Comparison of ENCODE assay signal across 8 cellular contexts in genomic region chr18:35581555-35582309, GRCh38. TPM values are rescaled to one million over a fixed set of nuclear protein-coding genes. Genes with fewer than 3 reads are reported as not detected.
DNase-seq lines count a peak whose midpoint lies in the region; ATAC-seq, FAIRE-seq and TF ChIP-seq lines count a peak whose summit lies in the region.

GALNT1 (plus strand) TSS chr18:35581740; CDS start chr18:35654663, 72,923 bp downstream.

- H3K4me2 ChIP-seq in IMR-90 (ENCODE audit: low read depth, low read length), result peak within 1 kb of the TSS; percentile 97

- CTCF ChIA-PET in IMR-90 (lab: Yijun Ruan, JAX), result no interaction called here
- CTCF ChIA-PET in activated CD8-positive, alpha-beta memory T cell treated with anti-CD3 and anti-CD28 coated beads for 36 hours (lab: Charles Lee), result interaction anchor here (0.6 kb wide), 1 partner anchor 30 kb away, joined by 3 read pairs; no protein-coding TSS in a partner anchor

- H3K27me3 ChIP-seq in IMR-90 (ENCODE audit: control insufficient read depth, insufficient read depth, low read length) (no peaks in the 10 kb centered on the region), esophagus (ENCODE audit: control insufficient read depth in 1 of 2, insufficient read depth in 2 of 2, low read length in 2 of 2) (no peaks in the 10 kb centered on the region), upper lobe of left lung (no peaks in the 10 kb centered on the region)

- no peak for TF ChIP-seq RAD21 in IMR-90 (IDR thresholded peaks at IDR 0.05; ENCODE audit: low read length)

- FAIRE-seq in RCC 7860 (lab: Jason Lieb, UNC), result no peak

- no peak within 1 kb of the TSS for H2AK5ac ChIP-seq in IMR-90 (ENCODE audit: low read depth, low read length)

- H3K56ac ChIP-seq in IMR-90 (ENCODE audit: extremely low read depth, insufficient read depth, low read length), result peak within 1 kb of the TSS; percentile 59; the same call in 1 of the 2 replicates

- H3K23ac ChIP-seq in IMR-90 (ENCODE audit: low read depth, low read length), result peak within 1 kb of the TSS; percentile 93

- in situ Hi-C loops in IMR-90 (cut with MboI; ENCODE audit: low sequenced_read_pairs), result no loop called here

- H3K14ac ChIP-seq in IMR-90 (replicated peaks; ENCODE audit: low read depth, low read length), result peak within 1 kb of the TSS; percentile 81

- H3K9me1 ChIP-seq in IMR-90 (ENCODE audit: insufficient read depth, low read length), result peaks cover 3% of the 10 kb centered on the region

- peak within 1 kb of the TSS; percentile 37; the same call in 1 of the 2 replicates for H3K4ac ChIP-seq in IMR-90 (ENCODE audit: low read depth, low read length)

- no peak within 1 kb of the TSS for H4K5ac ChIP-seq in IMR-90 (ENCODE audit: low read depth, low read length)

- no peaks in the 10 kb centered on the region for H3K9me3 ChIP-seq in IMR-90 (ENCODE audit: control insufficient read depth, insufficient read depth, low read length)
- no peaks in the 10 kb centered on the region for H3K9me3 ChIP-seq in esophagus (ENCODE audit: control insufficient read depth in 2 of 2, insufficient read depth in 1 of 2, low read depth in 1 of 2, low read length in 1 of 2)
- H3K9me3 ChIP-seq in upper lobe of left lung, result no peaks in the 10 kb centered on the region

- 0 out of 2 replicates have a peak within 1 kb of the TSS, but pooled peaks have one; percentile 32 for H2BK120ac ChIP-seq in IMR-90 (ENCODE audit: low read depth, low read length)

- no peak for TF ChIP-seq CTCF in IMR-90 (conservative IDR thresholded peaks at IDR 0.05; ENCODE audit: low read depth, low read length)
- TF ChIP-seq CTCF in upper lobe of left lung (IDR thresholded peaks at IDR 0.05), result no peak

- H3K9ac ChIP-seq in IMR-90 (ENCODE audit: low read depth, low read length), result peak within 1 kb of the TSS; percentile 82

- H2AK9ac ChIP-seq in IMR-90 (replicated peaks; ENCODE audit: low read depth, low read length, poor library complexity), result peak within 1 kb of the TSS; percentile 62

- H3K27ac ChIP-seq in IMR-90 (ENCODE audit: insufficient read depth, low read length) (peak within 1 kb of the TSS; percentile 54), esophagus (ENCODE audit: low read depth in 2 of 2, low read length in 1 of 2) (peak within 1 kb of the TSS; percentile 96 to 97), upper lobe of left lung (peak within 1 kb of the TSS; percentile 93 to 99 (median 94))

- peak; percentile 76 for ATAC-seq in IMR-90 (ENCODE audit: low read depth)
- ATAC-seq in upper lobe of left lung (ENCODE audit: low FRiP score in 2 of 2), result peak in 1 of 2 donors; percentile 67

- WGBS in IMR-90 (ENCODE audit: extremely low coverage in 2 of 2, insufficient read length in 1 of 2), 2 experiments, result 0% methylated on average over 21 of the region's 119 CpGs; no CpG with 5 or more reads in 1 of the 2 experiments
- WGBS in esophagus, 2 donors, result 1% methylated on average over 51 to 98 of the region's 119 CpGs
- WGBS in upper lobe of left lung, 2 donors, result 0 to 1% methylated on average over 13 to 38 of the region's 119 CpGs

- H3K36me3 ChIP-seq in IMR-90 (ENCODE audit: control insufficient read depth, insufficient read depth, low read length) (0 out of 2 replicates have a peak, but pooled peaks cover 1% of the 10 kb centered on the region), esophagus (ENCODE audit: control insufficient read depth in 2 of 2, insufficient read depth in 2 of 2, low read length in 1 of 2) (no peaks in the 10 kb centered on the region), upper lobe of left lung (no peaks in the 10 kb centered on the region)

- H3K4me1 ChIP-seq in IMR-90 (ENCODE audit: control insufficient read depth, insufficient read depth, low read length) (peaks cover 5% of the 10 kb centered on the region), esophagus (ENCODE audit: control insufficient read depth in 2 of 2, insufficient read depth in 2 of 2, low read length in 1 of 2) (peaks cover 0 to 2% of the 10 kb centered on the region in 2 donors), upper lobe of left lung (peaks cover 12 to 22% (median 17%) of the 10 kb centered on the region in 4 donors)

- peak within 1 kb of the TSS; percentile 28; the same call in 1 of the 3 replicates for H2BK15ac ChIP-seq in IMR-90 (ENCODE audit: low read depth, low read length)

- peak within 1 kb of the TSS in 1 of 2 experiments; percentile 86; a peak in 2 of 4 replicates for H4K8ac ChIP-seq in IMR-90 (ENCODE audit: low read depth in 2 of 2, low read length in 2 of 2)

- peak within 1 kb of the TSS; percentile 98 for H2AFZ ChIP-seq in IMR-90 (replicated peaks; ENCODE audit: low read length, poor library complexity)

- H3K4me3 ChIP-seq in IMR-90 (ENCODE audit: insufficient read depth, low read depth, low read length) (peak within 1 kb of the TSS; percentile 76), esophagus (ENCODE audit: low read depth in 1 of 2, low read length in 2 of 2) (peak within 1 kb of the TSS; percentile 72 to 86), upper lobe of left lung (peak within 1 kb of the TSS; percentile 74 to 83 (median 82))

- peak; percentile 88 for DNase-seq in GM03348 (ENCODE audit: low spot score)
- peak; percentile 4 for DNase-seq in IMR-90
- peak; percentile 28 for DNase-seq in myocyte (ENCODE audit: low read depth)
- DNase-seq in upper lobe of left lung, result peak; percentile 23 to 90
- DNase-seq in cerebellar cortex (ENCODE audit: low spot score), result no peak
- no peak for DNase-seq in RCC 7860 (ENCODE audit: low spot score)

- H3K18ac ChIP-seq in IMR-90 (ENCODE audit: low read depth, low read length), result no peak within 1 kb of the TSS

- no peak within 1 kb of the TSS for H2BK20ac ChIP-seq in IMR-90 (ENCODE audit: low read depth, low read length)

- BruUV-seq in IMR-90 (replicated peaks; lab: Mats Ljungman, UMichigan), result no TSS peak

- H3K79me1 ChIP-seq in IMR-90 (ENCODE audit: low read depth in 1 of 2, low read length in 2 of 2), result peaks cover 20 to 35% of the 10 kb centered on the region in 2 experiments

- H4K91ac ChIP-seq in IMR-90 (ENCODE audit: insufficient read depth, low read depth, low read length), result peak within 1 kb of the TSS; percentile 6; the same call in 1 of the 2 replicates

- peaks cover 28% of the 10 kb centered on the region; the same call in 1 of the 2 replicates for H4K20me1 ChIP-seq in IMR-90 (ENCODE audit: insufficient read depth, low read length)

- dilution Hi-C loops in IMR-90 (cut with HindIII; ENCODE audit: low sequenced_read_pairs, unreplicated experiment), result no loop called here

- TF ChIP-seq EP300 in upper lobe of left lung (IDR thresholded peaks at IDR 0.05), result no peak

- H2BK5ac ChIP-seq in IMR-90 (ENCODE audit: low read depth, low read length, poor library complexity, severe bottlenecking), result peak within 1 kb of the TSS; percentile 43

- intact Hi-C loops in IMR-90 (cut with micrococcal nuclease), result loop anchor here (2.0 to 5.0 kb wide), 3 partner anchors 36 to 173 kb away; no protein-coding TSS in a partner anchor

- POLR2A ChIA-PET in IMR-90 (lab: Charles Lee; ENCODE audit: unreplicated experiment), result interaction anchor here (1.0 kb wide), 1 partner anchor 53 kb away, joined by 4 read pairs; no protein-coding TSS in a partner anchor
- POLR2A ChIA-PET in activated CD8-positive, alpha-beta memory T cell treated with anti-CD3 and anti-CD28 coated beads for 36 hours (lab: Charles Lee), result interaction anchor here (1.0 to 1.4 kb wide), 4 partner anchors 35 to 103 kb away, joined by 4 to 6 read pairs (median 4); partner anchors contain the start of gene INO80C

- TF ChIP-seq POLR2A in IMR-90 (IDR thresholded peaks at IDR 0.05; ENCODE audit: low read depth, low read length) (no peak), upper lobe of left lung (IDR thresholded peaks at IDR 0.05) (peak in 1 of 4 donors; percentile 20)

TF ChIP-seq in IMR-90, 13 proteins besides CTCF, POLR2A, EP300 and RAD21:
- TF ChIP-seq MXI1 (IDR thresholded peaks at IDR 0.05; ENCODE audit: borderline replicate concordance, low read depth, low read length) (no peak), CHD1 (IDR thresholded peaks at IDR 0.05; ENCODE audit: low read depth, low read length) (no peak), USF2 (IDR thresholded peaks at IDR 0.05; ENCODE audit: low read depth, low read length) (no peak), NFE2L2 (IDR thresholded peaks at IDR 0.05; ENCODE audit: low read depth, low read length) (no peak)

RNA-seq across cellular contexts. Expression of gene GALNT1, which starts in this region (rescaled TPM):
- total RNA-seq in IMR-90 (2012; rRNA removed) (43.9 and 67.5 TPM in 2 replicates), myocyte (92.5 and 95.4 TPM in 2 replicates), upper lobe of left lung (10 to 100 TPM; 15.0 to 70.9 (median 38.3) TPM)
- polyA plus RNA-seq in IMR-90 (2012; rRNA removed) (21.9 and 24.9 TPM in 2 replicates), esophagus (10 to 100 TPM; 37.5 to 37.7 TPM)
- polyA plus RNA-seq in IMR-90 (2012; cell fraction: cytosol; rRNA removed), result 2.5 and 5.3 TPM in 2 replicates
- polyA plus RNA-seq in IMR-90 (2012; cell fraction: nucleus; rRNA removed; ENCODE audit: low replicate concordance), result 0.63 and 7.9 TPM in 2 replicates
- 10 to 100 TPM; 52.5 to 53.4 TPM for total RNA-seq in activated CD8-positive, alpha-beta memory T cell treated with anti-CD3 and anti-CD28 coated beads for 36 hours
- polyA plus RNA-seq in myocyte (2012), result 40.4 TPM

Comparison
In these comparisons a context has a peak if more than half of its experiments do, and no peak if none do; other contexts are left out.
1. DNase-seq: peak in GM03348 (single experiment), IMR-90 (single experiment), myocyte (single experiment) and upper lobe of left lung (2 of 2); none in cerebellar cortex (single experiment) and RCC 7860 (single experiment).
2. Peak in every context shown above with its lines, with median percentiles within 50 percentile points of each other: H3K27ac ChIP-seq and H3K4me3 ChIP-seq.